ENCODE assay signal across 1 cellular context in the genomic region with DNA sequence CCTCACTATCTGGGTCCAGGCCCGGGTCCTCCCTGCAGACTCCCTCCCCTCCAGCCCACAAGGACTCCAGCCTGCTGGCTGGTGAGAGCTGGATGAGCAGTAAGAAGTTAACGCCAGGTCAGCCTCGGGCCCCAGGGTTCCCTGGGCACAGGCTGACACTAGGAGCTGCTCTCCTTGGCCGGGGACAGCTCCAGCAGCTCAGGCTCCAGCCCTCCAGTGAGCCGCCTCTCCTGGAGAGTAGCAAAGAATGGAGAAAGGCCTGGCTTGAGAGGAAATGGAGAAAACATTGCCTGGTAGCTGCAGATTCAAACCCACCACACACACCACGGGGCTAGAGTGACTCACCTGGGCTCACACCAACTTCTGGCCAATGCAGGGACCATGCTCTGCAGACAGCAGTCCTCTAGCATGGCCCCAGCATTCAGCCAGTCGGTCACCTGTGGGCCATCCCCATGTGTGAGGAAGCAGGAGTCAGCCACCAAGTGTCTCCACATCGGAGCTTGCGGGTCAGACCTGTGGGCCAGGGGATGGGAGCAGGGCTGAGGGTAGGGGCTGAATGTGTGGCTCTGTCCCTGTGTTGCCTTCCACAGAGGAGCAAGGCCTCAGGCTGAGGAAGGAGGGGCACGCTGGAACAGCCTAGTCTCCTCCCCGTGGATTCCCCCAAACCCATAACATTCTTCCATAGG.
A peak's percentile ranks its signal among the peaks of the same experiment; 100 is the strongest.
TF ChIP-seq lines count a peak whose summit lies in the region.

No MANE protein-coding gene starts in this region.

TF ChIP-seq in HepG2, 621 proteins besides CTCF, POLR2A, EP300 and RAD21 (continued from another document and continues in another):
- TF ChIP-seq, protein P1, sequence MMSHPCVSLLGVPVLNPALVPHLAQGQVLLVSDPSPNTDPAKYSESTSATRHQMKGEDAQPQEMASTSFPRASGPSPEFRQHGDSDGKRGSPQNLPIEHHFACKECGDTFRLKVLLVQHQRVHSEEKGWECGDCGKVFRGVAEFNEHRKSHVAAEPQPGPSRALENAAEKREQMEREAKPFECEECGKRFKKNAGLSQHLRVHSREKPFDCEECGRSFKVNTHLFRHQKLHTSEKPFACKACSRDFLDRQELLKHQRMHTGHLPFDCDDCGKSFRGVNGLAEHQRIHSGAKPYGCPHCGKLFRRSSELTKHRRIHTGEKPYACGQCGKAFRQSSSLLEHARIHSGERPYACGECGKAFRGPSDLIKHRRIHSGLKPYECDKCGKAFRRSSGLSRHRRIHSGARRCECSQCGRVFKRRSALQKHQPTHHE (CRISPR knock-in tag; IDR thresholded peaks at IDR 0.05; ENCODE audit: borderline replicate concordance), result no peak
- TF ChIP-seq ZGPAT (CRISPR knock-in tag; IDR thresholded peaks at IDR 0.05) (no peak), MAFG (CRISPR knock-in tag; IDR thresholded peaks at IDR 0.05) (peak; percentile 50; the same call in 1 of the 2 replicates), MYC (CRISPR knock-in tag; IDR thresholded peaks at IDR 0.05; ENCODE audit: borderline replicate concordance) (no peak), AGO2 (optimal IDR thresholded peaks at IDR 0.05; ENCODE audit: low read depth, low read length) (peak; percentile 95), ARNTL (CRISPR knock-in tag; IDR thresholded peaks at IDR 0.05) (no peak), MEF2D (CRISPR knock-in tag; IDR thresholded peaks at IDR 0.05) (0 out of 2 replicates have a peak, but pooled peaks have one; percentile 11), NR2F6 (IDR thresholded peaks at IDR 0.05) (no peak), NR2F6 (CRISPR knock-in tag; IDR thresholded peaks at IDR 0.05) (no peak), NFATC3 (CRISPR knock-in tag; IDR thresholded peaks at IDR 0.05) (no peak), KLF11 (CRISPR knock-in tag; IDR thresholded peaks at IDR 0.05) (no peak), CHCHD3 (CRISPR knock-in tag; IDR thresholded peaks at IDR 0.05) (no peak), HNF1B (CRISPR knock-in tag; IDR thresholded peaks at IDR 0.05) (no peak; the same call in none of the 2 replicates), CCDC6 (CRISPR knock-in tag; IDR thresholded peaks at IDR 0.05) (no peak), ZNF644 (CRISPR knock-in tag; IDR thresholded peaks at IDR 0.05; ENCODE audit: low read depth) (no peak), FOXA1 (IDR thresholded peaks at IDR 0.05) (no peak), FOXA1 (CRISPR knock-in tag; IDR thresholded peaks at IDR 0.05) (no peak; the same call in 1 of the 2 replicates), ZNF770 (CRISPR knock-in tag; IDR thresholded peaks at IDR 0.05) (no peak), THAP7 (CRISPR knock-in tag; IDR thresholded peaks at IDR 0.05) (no peak), ZNF839 (CRISPR knock-in tag; IDR thresholded peaks at IDR 0.05; ENCODE audit: borderline replicate concordance) (no peak), SRSF9 (IDR thresholded peaks at IDR 0.05; ENCODE audit: borderline replicate concordance, insufficient read depth, low read depth, low read length, poor library complexity, severe bottlenecking) (no peak), ZNF34 (CRISPR knock-in tag; IDR thresholded peaks at IDR 0.05; ENCODE audit: borderline replicate concordance) (0 out of 2 replicates have a peak, but pooled peaks have one; percentile 15), AKAP8 (CRISPR knock-in tag; IDR thresholded peaks at IDR 0.05) (no peak), RBM22 (optimal IDR thresholded peaks at IDR 0.05; ENCODE audit: low read length) (peak; percentile 53), MED1 (CRISPR knock-in tag; IDR thresholded peaks at IDR 0.05) (no peak), ZNF337 (CRISPR knock-in tag; IDR thresholded peaks at IDR 0.05; ENCODE audit: borderline replicate concordance, low read depth) (no peak), ZNF616 (CRISPR knock-in tag; IDR thresholded peaks at IDR 0.05; ENCODE audit: low read depth) (no peak), GTF2F1 (IDR thresholded peaks at IDR 0.05; ENCODE audit: low read length) (no peak), SP2 (CRISPR knock-in tag; IDR thresholded peaks at IDR 0.05) (0 out of 2 replicates have a peak, but pooled peaks have one; percentile 46), ZNF446 (CRISPR knock-in tag; IDR thresholded peaks at IDR 0.05) (no peak), NR0B2 (CRISPR knock-in tag; IDR thresholded peaks at IDR 0.05) (no peak), ATF6 (CRISPR knock-in tag; conservative IDR thresholded peaks at IDR 0.05) (no peak), ZNF329 (CRISPR knock-in tag; IDR thresholded peaks at IDR 0.05; ENCODE audit: low read depth) (no peak), ISL2 (CRISPR knock-in tag; IDR thresholded peaks at IDR 0.05) (no peak; the same call in 1 of the 2 replicates), NAIF1 (CRISPR knock-in tag; IDR thresholded peaks at IDR 0.05; ENCODE audit: borderline replicate concordance) (no peak), ETV5 (CRISPR knock-in tag; IDR thresholded peaks at IDR 0.05; ENCODE audit: borderline replicate concordance) (no peak), ZNF577 (CRISPR knock-in tag; IDR thresholded peaks at IDR 0.05; ENCODE audit: borderline replicate concordance, low read depth) (no peak)
- TF ChIP-seq, protein P2, sequence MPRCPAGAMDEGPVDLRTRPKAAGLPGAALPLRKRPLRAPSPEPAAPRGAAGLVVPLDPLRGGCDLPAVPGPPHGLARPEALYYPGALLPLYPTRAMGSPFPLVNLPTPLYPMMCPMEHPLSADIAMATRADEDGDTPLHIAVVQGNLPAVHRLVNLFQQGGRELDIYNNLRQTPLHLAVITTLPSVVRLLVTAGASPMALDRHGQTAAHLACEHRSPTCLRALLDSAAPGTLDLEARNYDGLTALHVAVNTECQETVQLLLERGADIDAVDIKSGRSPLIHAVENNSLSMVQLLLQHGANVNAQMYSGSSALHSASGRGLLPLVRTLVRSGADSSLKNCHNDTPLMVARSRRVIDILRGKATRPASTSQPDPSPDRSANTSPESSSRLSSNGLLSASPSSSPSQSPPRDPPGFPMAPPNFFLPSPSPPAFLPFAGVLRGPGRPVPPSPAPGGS (CRISPR knock-in tag; IDR thresholded peaks at IDR 0.05), result no peak
- TF ChIP-seq, protein P3, sequence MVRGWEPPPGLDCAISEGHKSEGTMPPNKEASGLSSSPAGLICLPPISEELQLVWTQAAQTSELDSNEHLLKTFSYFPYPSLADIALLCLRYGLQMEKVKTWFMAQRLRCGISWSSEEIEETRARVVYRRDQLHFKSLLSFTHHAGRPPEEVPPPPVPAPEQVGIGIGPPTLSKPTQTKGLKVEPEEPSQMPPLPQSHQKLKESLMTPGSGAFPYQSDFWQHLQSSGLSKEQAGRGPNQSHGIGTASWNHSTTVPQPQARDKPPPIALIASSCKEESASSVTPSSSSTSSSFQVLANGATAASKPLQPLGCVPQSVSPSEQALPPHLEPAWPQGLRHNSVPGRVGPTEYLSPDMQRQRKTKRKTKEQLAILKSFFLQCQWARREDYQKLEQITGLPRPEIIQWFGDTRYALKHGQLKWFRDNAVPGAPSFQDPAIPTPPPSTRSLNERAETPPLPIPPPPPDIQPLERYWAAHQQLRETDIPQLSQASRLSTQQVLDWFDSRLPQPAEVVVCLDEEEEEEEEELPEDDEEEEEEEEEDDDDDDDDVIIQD (CRISPR knock-in tag; IDR thresholded peaks at IDR 0.05; ENCODE audit: low read depth), result no peak
- TF ChIP-seq, protein P4, sequence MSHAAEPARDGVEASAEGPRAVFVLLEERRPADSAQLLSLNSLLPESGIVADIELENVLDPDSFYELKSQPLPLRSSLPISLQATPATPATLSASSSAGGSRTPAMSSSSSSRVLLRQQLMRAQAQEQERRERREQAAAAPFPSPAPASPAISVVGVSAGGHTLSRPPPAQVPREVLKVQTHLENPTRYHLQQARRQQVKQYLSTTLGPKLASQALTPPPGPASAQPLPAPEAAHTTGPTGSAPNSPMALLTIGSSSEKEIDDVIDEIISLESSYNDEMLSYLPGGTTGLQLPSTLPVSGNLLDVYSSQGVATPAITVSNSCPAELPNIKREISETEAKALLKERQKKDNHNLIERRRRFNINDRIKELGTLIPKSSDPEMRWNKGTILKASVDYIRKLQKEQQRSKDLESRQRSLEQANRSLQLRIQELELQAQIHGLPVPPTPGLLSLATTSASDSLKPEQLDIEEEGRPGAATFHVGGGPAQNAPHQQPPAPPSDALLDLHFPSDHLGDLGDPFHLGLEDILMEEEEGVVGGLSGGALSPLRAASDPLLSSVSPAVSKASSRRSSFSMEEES (CRISPR knock-in tag; IDR thresholded peaks at IDR 0.05), result no peak
- TF ChIP-seq, protein P5, sequence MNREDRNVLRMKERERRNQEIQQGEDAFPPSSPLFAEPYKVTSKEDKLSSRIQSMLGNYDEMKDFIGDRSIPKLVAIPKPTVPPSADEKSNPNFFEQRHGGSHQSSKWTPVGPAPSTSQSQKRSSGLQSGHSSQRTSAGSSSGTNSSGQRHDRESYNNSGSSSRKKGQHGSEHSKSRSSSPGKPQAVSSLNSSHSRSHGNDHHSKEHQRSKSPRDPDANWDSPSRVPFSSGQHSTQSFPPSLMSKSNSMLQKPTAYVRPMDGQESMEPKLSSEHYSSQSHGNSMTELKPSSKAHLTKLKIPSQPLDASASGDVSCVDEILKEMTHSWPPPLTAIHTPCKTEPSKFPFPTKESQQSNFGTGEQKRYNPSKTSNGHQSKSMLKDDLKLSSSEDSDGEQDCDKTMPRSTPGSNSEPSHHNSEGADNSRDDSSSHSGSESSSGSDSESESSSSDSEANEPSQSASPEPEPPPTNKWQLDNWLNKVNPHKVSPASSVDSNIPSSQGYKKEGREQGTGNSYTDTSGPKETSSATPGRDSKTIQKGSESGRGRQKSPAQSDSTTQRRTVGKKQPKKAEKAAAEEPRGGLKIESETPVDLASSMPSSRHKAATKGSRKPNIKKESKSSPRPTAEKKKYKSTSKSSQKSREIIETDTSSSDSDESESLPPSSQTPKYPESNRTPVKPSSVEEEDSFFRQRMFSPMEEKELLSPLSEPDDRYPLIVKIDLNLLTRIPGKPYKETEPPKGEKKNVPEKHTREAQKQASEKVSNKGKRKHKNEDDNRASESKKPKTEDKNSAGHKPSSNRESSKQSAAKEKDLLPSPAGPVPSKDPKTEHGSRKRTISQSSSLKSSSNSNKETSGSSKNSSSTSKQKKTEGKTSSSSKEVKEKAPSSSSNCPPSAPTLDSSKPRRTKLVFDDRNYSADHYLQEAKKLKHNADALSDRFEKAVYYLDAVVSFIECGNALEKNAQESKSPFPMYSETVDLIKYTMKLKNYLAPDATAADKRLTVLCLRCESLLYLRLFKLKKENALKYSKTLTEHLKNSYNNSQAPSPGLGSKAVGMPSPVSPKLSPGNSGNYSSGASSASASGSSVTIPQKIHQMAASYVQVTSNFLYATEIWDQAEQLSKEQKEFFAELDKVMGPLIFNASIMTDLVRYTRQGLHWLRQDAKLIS (CRISPR knock-in tag; IDR thresholded peaks at IDR 0.05), result no peak
